In the genomic region with DNA sequence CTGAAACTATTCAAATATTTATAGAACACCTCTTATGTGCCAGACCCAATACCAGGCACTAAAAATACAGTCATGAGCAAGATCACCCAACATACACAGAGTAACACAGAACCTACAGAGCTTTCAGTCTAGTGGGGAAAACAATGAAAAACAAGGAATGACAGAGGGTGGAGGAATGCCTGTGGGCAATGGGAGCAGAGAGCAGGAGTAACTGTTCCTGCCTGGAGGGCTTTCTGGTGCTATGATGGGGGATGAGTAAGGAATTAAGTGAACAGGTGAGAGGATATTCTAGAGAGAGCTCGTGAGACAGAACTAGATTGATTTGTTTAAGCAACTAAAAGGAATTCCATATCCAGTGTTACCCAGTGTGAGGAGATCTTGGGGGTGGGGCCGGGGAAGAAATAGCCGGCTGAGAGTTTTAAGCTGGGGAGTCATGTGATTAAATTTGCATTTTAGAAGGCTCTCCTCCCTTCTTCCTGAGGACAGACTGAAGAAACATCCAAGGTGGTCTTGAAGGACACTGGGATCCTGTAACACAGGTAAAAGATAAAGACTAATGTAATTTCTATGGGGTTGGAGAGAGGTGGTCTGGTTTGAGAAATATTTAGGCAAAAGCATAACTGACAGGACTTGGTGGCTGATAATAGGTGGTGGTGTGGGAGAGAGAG, we compare ENCODE assay signal across 15 cellular contexts. TPM values are rescaled to one million over a fixed set of nuclear protein-coding genes. Genes with fewer than 3 reads are reported as not detected.
DNase-seq lines count a peak whose midpoint lies in the region; ATAC-seq and TF ChIP-seq lines count a peak whose summit lies in the region.
"Had no signal": no experiment of that assay in that cellular context is flagged by ENCODE, and none has a peak within 500 bp of the region (broad histone marks: within the 10 kb centered on the region; RNA-seq: fewer than 3 reads in every experiment).

No MANE protein-coding gene starts in this region.

- H3K9me3 ChIP-seq in Karpas-422 (ENCODE audit: low read length) = no peaks in the 10 kb centered on the region
- peaks cover 0 to 20% (median 13%) of the 10 kb centered on the region in 8 donors for H3K9me3 ChIP-seq in spleen

- H3K4me2 ChIP-seq in Karpas-422 (ENCODE audit: low read depth, low read length, poor library complexity, severe bottlenecking) = peak overlapping the region; percentile 81

- ATAC-seq in GM18858 (IDR thresholded peaks at IDR 0.05; ENCODE audit: unreplicated experiment) (no peak), HG02981 (IDR thresholded peaks at IDR 0.05; ENCODE audit: unreplicated experiment) (no peak)
- ATAC-seq: activated CD4-positive, CD25-positive, alpha-beta regulatory T cell treated with anti-CD3 and anti-CD28 coated beads, Interleukin-2, amount 50 U/mL, for 24 hours had no signal

- no peaks in the 10 kb centered on the region for H3K27me3 Mint-ChIP-seq in activated T-cell treated with anti-CD3 and anti-CD28 coated beads, Interleukin-2, amount 50 U/mL, for 24 hours
- H3K27me3 Mint-ChIP-seq in activated naive CD8-positive, alpha-beta T cell treated with anti-CD3 and anti-CD28 coated beads for 36 hours = no peaks in the 10 kb centered on the region

- H3K4me1 Mint-ChIP-seq in activated T-cell treated with anti-CD3 and anti-CD28 coated beads, Interleukin-2, amount 50 U/mL, for 24 hours (ENCODE audit: low read depth) = peaks cover 42% of the 10 kb centered on the region
- peaks cover 31% of the 10 kb centered on the region for H3K4me1 Mint-ChIP-seq in activated naive CD8-positive, alpha-beta T cell treated with anti-CD3 and anti-CD28 coated beads for 36 hours

- TF ChIP-seq POLR2A in spleen (IDR thresholded peaks at IDR 0.05) = no peak

- intact Hi-C loops in spleen (cut with DNase I; ENCODE audit: low total_unique reads) = no loop called here

- H3K9me3 Mint-ChIP-seq in activated T-cell treated with anti-CD3 and anti-CD28 coated beads, Interleukin-2, amount 50 U/mL, for 24 hours = peaks cover 26% of the 10 kb centered on the region
- H3K9me3 Mint-ChIP-seq in activated naive CD8-positive, alpha-beta T cell treated with anti-CD3 and anti-CD28 coated beads for 36 hours = peaks cover 26% of the 10 kb centered on the region

- H3K4me1 ChIP-seq in Karpas-422 (ENCODE audit: low read length) (peaks cover 59% of the 10 kb centered on the region), spleen (peaks cover 0 to 26% (median 18%) of the 10 kb centered on the region in 6 donors)

- 41 to 50% (median 47%) methylated on average over 3 of the region's 3 CpGs for WGBS in spleen, 5 donors

- no peak for TF ChIP-seq CTCF in spleen (IDR thresholded peaks at IDR 0.05 in 8 of 11, conservative IDR thresholded peaks at IDR 0.05 in 3 of 11)

- H3K27ac ChIP-seq in Karpas-422 (ENCODE audit: low read length) = no peak overlapping the region
- H3K27ac ChIP-seq in spleen = peak overlapping the region; percentile 35 to 97 (median 84)
- H3K27ac ChIP-seq: cardiac muscle cell had no signal

- H3K9ac ChIP-seq in Karpas-422 (ENCODE audit: low read length) = no peak overlapping the region

- H3K4me3 Mint-ChIP-seq in activated T-cell treated with anti-CD3 and anti-CD28 coated beads, Interleukin-2, amount 50 U/mL, for 24 hours = peak overlapping the region; percentile 0
- H3K4me3 Mint-ChIP-seq in activated naive CD8-positive, alpha-beta T cell treated with anti-CD3 and anti-CD28 coated beads for 36 hours = peak overlapping the region; percentile 18
- H3K4me3 Mint-ChIP-seq: endodermal cell had no signal

- H3K27me3 ChIP-seq in Karpas-422 (ENCODE audit: low read length) (no peaks in the 10 kb centered on the region), spleen (replicated peaks in 1 of 7) (no peaks in the 10 kb centered on the region)
- H3K27me3 ChIP-seq: cardiac muscle cell had no signal

- H3K9me2 ChIP-seq in Karpas-422 (replicated peaks; ENCODE audit: insufficient read depth, low read length) = no peaks in the 10 kb centered on the region

- H3K79me2 ChIP-seq in Karpas-422 (ENCODE audit: low read length) = peaks cover 13% of the 10 kb centered on the region; the same call in 1 of the 2 replicates

- H3K36me3 ChIP-seq in Karpas-422 (ENCODE audit: insufficient read depth, low read length) = no peaks in the 10 kb centered on the region
- peaks cover 0 to 3% (median 0%) of the 10 kb centered on the region in 6 donors for H3K36me3 ChIP-seq in spleen
- H3K36me3 ChIP-seq: cardiac muscle cell had no signal

- H2AFZ ChIP-seq in Karpas-422 (ENCODE audit: low read length) = no peak overlapping the region

- DNase-seq in activated T-cell treated with anti-CD3 and anti-CD28 coated beads, Interleukin-2, amount 50 U/mL, for 24 hours = no peak
- DNase-seq in activated T-cell treated with anti-CD3 and anti-CD28 coated beads for 4 hours (no peak), Karpas-422 (no peak), spleen (no peak), NCI-H446 (lab: John Stamatoyannopoulos, UW) (no peak)
- no peak for DNase-seq in activated naive CD8-positive, alpha-beta T cell treated with anti-CD3 and anti-CD28 coated beads for 36 hours
- DNase-seq: activated gamma-delta T cell, endodermal cell, NCI-H2171, occipital lobe had no signal

- 0 out of 2 replicates have a peak overlapping the region, but pooled peaks have one; percentile 69 for H3K4me3 ChIP-seq in Karpas-422 (ENCODE audit: low read length)
- peak overlapping the region; percentile 9 to 92 (median 50) for H3K4me3 ChIP-seq in spleen
- H3K4me3 ChIP-seq: cardiac muscle cell had no signal

- no peaks in the 10 kb centered on the region for H4K20me1 ChIP-seq in Karpas-422 (ENCODE audit: insufficient read depth, low read depth, low read length)

- peak overlapping the region; percentile 99 for H3K27ac Mint-ChIP-seq in activated T-cell treated with anti-CD3 and anti-CD28 coated beads, Interleukin-2, amount 50 U/mL, for 24 hours
- peak overlapping the region; percentile 97 for H3K27ac Mint-ChIP-seq in activated naive CD8-positive, alpha-beta T cell treated with anti-CD3 and anti-CD28 coated beads for 36 hours
- H3K27ac Mint-ChIP-seq: endodermal cell had no signal

- H3K36me3 Mint-ChIP-seq in activated T-cell treated with anti-CD3 and anti-CD28 coated beads, Interleukin-2, amount 50 U/mL, for 24 hours (ENCODE audit: low read depth) = peaks cover 34% of the 10 kb centered on the region
- H3K36me3 Mint-ChIP-seq in activated naive CD8-positive, alpha-beta T cell treated with anti-CD3 and anti-CD28 coated beads for 36 hours = peaks cover 39% of the 10 kb centered on the region

RNA-seq across cellular contexts. Expression of gene CD53, which starts 2.1 kb away (rescaled TPM):
- 101 and 154 TPM in 2 replicates for total RNA-seq in Karpas-422 (2014; rRNA removed; shearing (Covaris generic); ENCODE audit: low replicate concordance)
- 100 to 1,000 TPM; 191 to 193 TPM for total RNA-seq in activated naive CD8-positive, alpha-beta T cell treated with anti-CD3 and anti-CD28 coated beads for 36 hours
- 100 to 1,000 TPM; 352 to 651 (median 468) TPM for total RNA-seq in spleen
- polyA plus RNA-seq in spleen = 100 to 1,000 TPM; 369 to 521 (median 457) TPM
- total RNA-seq: cardiac muscle cell, endodermal cell, lung microvascular endothelial cell had no signal
- polyA plus RNA-seq: cardiac muscle cell had no signal
